10 cellular contexts compared by ENCODE assay signal in genomic region chr21:24955275-24955961, GRCh38.
DNase-seq lines count a peak whose midpoint lies in the region; ATAC-seq and TF ChIP-seq lines count a peak whose summit lies in the region.
"Had no signal": no experiment of that assay in that cellular context is flagged by ENCODE, and none has a peak within 500 bp of the region (broad histone marks: within the 10 kb centered on the region; RNA-seq: fewer than 3 reads in every experiment).

No MANE protein-coding gene starts in this region.

- no peak overlapping the region for H3K27ac ChIP-seq in right lobe of liver

- in situ Hi-C loops in ACHN (cut with HindIII; ENCODE audit: low pct_ligation_motif_present, low pct_unique_long_range_greater_than_20kb, low sequenced_read_pairs), result no loop called here

- 48% methylated on average over 6 of the region's 6 CpGs for WGBS in right lobe of liver (ENCODE audit: insufficient coverage, low coverage, low lambda C conversion rate, missing lambda C conversion rate)

- no peaks in the 10 kb centered on the region for H3K4me1 ChIP-seq in right lobe of liver

- H3K27me3 ChIP-seq in right lobe of liver, result no peaks in the 10 kb centered on the region

- TF ChIP-seq CTCF in right lobe of liver (IDR thresholded peaks at IDR 0.05), result no peak

- peak; percentile 97 for ATAC-seq in GM18498 (IDR thresholded peaks at IDR 0.05; ENCODE audit: unreplicated experiment)
- ATAC-seq in GM19351 (IDR thresholded peaks at IDR 0.05; ENCODE audit: unreplicated experiment), result peak; percentile 92
- ATAC-seq in HG02852 (IDR thresholded peaks at IDR 0.05; ENCODE audit: unreplicated experiment), result peak; percentile 96
- ATAC-seq in HG03571 (IDR thresholded peaks at IDR 0.05; ENCODE audit: unreplicated experiment), result peak; percentile 94
- ATAC-seq in activated CD4-positive, CD25-positive, alpha-beta regulatory T cell treated with anti-CD3 and anti-CD28 coated beads, Interleukin-2, amount 50 U/mL, for 24 hours, result no peak
- no peak for ATAC-seq in right lobe of liver

- no peaks in the 10 kb centered on the region for H3K36me3 ChIP-seq in right lobe of liver

- no peak overlapping the region for H3K4me3 ChIP-seq in right lobe of liver

- H3K9me3 ChIP-seq in right lobe of liver, result no peaks in the 10 kb centered on the region

- TF ChIP-seq POLR2A in right lobe of liver (IDR thresholded peaks at IDR 0.05), result no peak

- intact Hi-C loops in right lobe of liver (cut with DNase I), result no loop called here

- no peak for DNase-seq in NCI-H345 treated with DMSO at 0.1 percent for 48 hours (lab: John Stamatoyannopoulos, UW; ENCODE audit: unreplicated experiment)
- no peak for DNase-seq in ACHN
- DNase-seq in right lobe of liver, result no peak
- DNase-seq: Karpas-422; stimulated activated CD4-positive, alpha-beta T cell treated with anti-CD3 and anti-CD28 coated beads, Interleukin-2, amount 100 ng/mL, for 48 hours had no signal

Comparison
In these comparisons a context has a peak if more than half of its experiments do, and no peak if none do; other contexts are left out.
1. ATAC-seq: peak in GM18498 (single experiment), GM19351 (single experiment), HG02852 (single experiment) and HG03571 (single experiment); none in activated CD4-positive, CD25-positive, alpha-beta regulatory T cell treated with anti-CD3 and anti-CD28 coated beads, Interleukin-2, amount 50 U/mL, for 24 hours (0 of 2) and right lobe of liver (0 of 4).